3 cellular contexts compared by ENCODE assay signal in genomic region chr21:42850463-42850862, GRCh38.
TF ChIP-seq lines count a peak whose summit lies in the region.

No MANE protein-coding gene starts in this region.

TF ChIP-seq in GM23338, 12 proteins besides CTCF, POLR2A, EP300 and RAD21 (continues in another document):
- TF ChIP-seq NANOG (IDR thresholded peaks at IDR 0.05; ENCODE audit: borderline replicate concordance) = no peak
- no peak for TF ChIP-seq REST (IDR thresholded peaks at IDR 0.05; ENCODE audit: unreplicated experiment)
- TF ChIP-seq STAT1 (IDR thresholded peaks at IDR 0.05; ENCODE audit: unreplicated experiment) = no peak
- TF ChIP-seq ZNF331 (CRISPR knock-in tag; IDR thresholded peaks at IDR 0.05; ENCODE audit: low read depth) = no peak
- TF ChIP-seq, protein P1, sequence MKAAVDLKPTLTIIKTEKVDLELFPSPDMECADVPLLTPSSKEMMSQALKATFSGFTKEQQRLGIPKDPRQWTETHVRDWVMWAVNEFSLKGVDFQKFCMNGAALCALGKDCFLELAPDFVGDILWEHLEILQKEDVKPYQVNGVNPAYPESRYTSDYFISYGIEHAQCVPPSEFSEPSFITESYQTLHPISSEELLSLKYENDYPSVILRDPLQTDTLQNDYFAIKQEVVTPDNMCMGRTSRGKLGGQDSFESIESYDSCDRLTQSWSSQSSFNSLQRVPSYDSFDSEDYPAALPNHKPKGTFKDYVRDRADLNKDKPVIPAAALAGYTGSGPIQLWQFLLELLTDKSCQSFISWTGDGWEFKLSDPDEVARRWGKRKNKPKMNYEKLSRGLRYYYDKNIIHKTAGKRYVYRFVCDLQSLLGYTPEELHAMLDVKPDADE (IDR thresholded peaks at IDR 0.05) = no peak

TF ChIP-seq in K562, 482 proteins besides CTCF, POLR2A, EP300 and RAD21:
- TF ChIP-seq POLR2G (IDR thresholded peaks at IDR 0.05; ENCODE audit: low read depth, low read length) = peak; percentile 55; the same call in 1 of the 2 replicates
- no peak for TF ChIP-seq HEY1 (CRISPR knock-in tag; IDR thresholded peaks at IDR 0.05; ENCODE audit: borderline replicate concordance)
- peak; percentile 17 for TF ChIP-seq FIP1L1 (IDR thresholded peaks at IDR 0.05; ENCODE audit: low read depth, low read length, poor library complexity, severe bottlenecking)
- no peak for TF ChIP-seq BCOR (IDR thresholded peaks at IDR 0.05)

TF ChIP-seq in HEK293T, 16 proteins besides CTCF, POLR2A, EP300 and RAD21:
- no peak for TF ChIP-seq ZNF384 (IDR thresholded peaks at IDR 0.05)
- no peak for TF ChIP-seq L3MBTL2 (conservative IDR thresholded peaks at IDR 0.05)
- TF ChIP-seq, protein P2, sequence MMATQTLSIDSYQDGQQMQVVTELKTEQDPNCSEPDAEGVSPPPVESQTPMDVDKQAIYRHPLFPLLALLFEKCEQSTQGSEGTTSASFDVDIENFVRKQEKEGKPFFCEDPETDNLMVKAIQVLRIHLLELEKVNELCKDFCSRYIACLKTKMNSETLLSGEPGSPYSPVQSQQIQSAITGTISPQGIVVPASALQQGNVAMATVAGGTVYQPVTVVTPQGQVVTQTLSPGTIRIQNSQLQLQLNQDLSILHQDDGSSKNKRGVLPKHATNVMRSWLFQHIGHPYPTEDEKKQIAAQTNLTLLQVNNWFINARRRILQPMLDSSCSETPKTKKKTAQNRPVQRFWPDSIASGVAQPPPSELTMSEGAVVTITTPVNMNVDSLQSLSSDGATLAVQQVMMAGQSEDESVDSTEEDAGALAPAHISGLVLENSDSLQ (IDR thresholded peaks at IDR 0.05) = no peak
- TF ChIP-seq FOXK2 (IDR thresholded peaks at IDR 0.05) = no peak
- no peak for TF ChIP-seq HDGF (IDR thresholded peaks at IDR 0.05; ENCODE audit: borderline replicate concordance)
- TF ChIP-seq ELF4 (IDR thresholded peaks at IDR 0.05) = no peak
- no peak for TF ChIP-seq TARDBP (IDR thresholded peaks at IDR 0.05)
- no peak for TF ChIP-seq LEF1 (IDR thresholded peaks at IDR 0.05; ENCODE audit: borderline replicate concordance)
- no peak for TF ChIP-seq BHLHE40 (IDR thresholded peaks at IDR 0.05; ENCODE audit: borderline replicate concordance)
- TF ChIP-seq SUZ12 (IDR thresholded peaks at IDR 0.05) = no peak
- no peak for TF ChIP-seq ARNT (IDR thresholded peaks at IDR 0.05)
- no peak for TF ChIP-seq NFRKB (IDR thresholded peaks at IDR 0.05)
- TF ChIP-seq FOXM1 (IDR thresholded peaks at IDR 0.05; ENCODE audit: borderline replicate concordance) = no peak
- TF ChIP-seq CTBP1 (IDR thresholded peaks at IDR 0.05; ENCODE audit: borderline replicate concordance) = no peak
